In genomic region chr2:2646312-2647051, GRCh38 we compare ENCODE assay signal across 9 cellular contexts.
DNase-seq lines count a peak whose midpoint lies in the region; ATAC-seq and TF ChIP-seq lines count a peak whose summit lies in the region.
"Had no signal": no experiment of that assay in that cellular context is flagged by ENCODE, and none has a peak within 500 bp of the region (broad histone marks: within the 10 kb centered on the region; RNA-seq: fewer than 3 reads in every experiment).

No MANE protein-coding gene starts in this region.

- intact Hi-C loops in Right ventricle myocardium superior (cut with DNase I) = no loop called here

- H3K9me3 ChIP-seq in right atrium auricular region = no peaks in the 10 kb centered on the region
- no peaks in the 10 kb centered on the region for H3K9me3 ChIP-seq in thymus (ENCODE audit: control insufficient read depth)

- no peak for TF ChIP-seq CTCF in right atrium auricular region (IDR thresholded peaks at IDR 0.05)

- DNase-seq in Right ventricle myocardium superior = no peak
- DNase-seq in right atrium auricular region (ENCODE audit: low spot score) = no peak
- DNase-seq in T-helper 1 cell = peak in 3 of 5 donors; percentile 10 to 30 (median 17)
- no peak for DNase-seq in occipital lobe (lab: John Stamatoyannopoulos, UW)
- no peak for DNase-seq in dermis blood vessel endothelial cell
- DNase-seq: C1 segment of cervical spinal cord had no signal

- 33% methylated on average over 8 of the region's 8 CpGs for WGBS in thymus

- H3K27me3 ChIP-seq in right atrium auricular region (no peaks in the 10 kb centered on the region), thymus (ENCODE audit: control insufficient read depth, insufficient read depth) (no peaks in the 10 kb centered on the region)

- H3K27ac ChIP-seq in right atrium auricular region (no peak overlapping the region), thymus (ENCODE audit: low read depth) (peak overlapping the region; percentile 91)

- H3K4me1 ChIP-seq in right atrium auricular region (no peaks in the 10 kb centered on the region), thymus (ENCODE audit: control insufficient read depth, insufficient read depth, low read length) (peaks cover 27% of the 10 kb centered on the region)

- H3K4me3 ChIP-seq in right atrium auricular region = no peak overlapping the region
- no peak overlapping the region for H3K4me3 ChIP-seq in thymus (ENCODE audit: low read length)

- ATAC-seq in Right ventricle myocardium superior (ENCODE audit: poor library complexity) (peak; percentile 62), esophagus mucosa (peak; percentile 60), HG03342 (IDR thresholded peaks at IDR 0.05; ENCODE audit: unreplicated experiment) (no peak)

- H3K36me3 ChIP-seq in right atrium auricular region (no peaks in the 10 kb centered on the region), thymus (ENCODE audit: control insufficient read depth, insufficient read depth) (no peaks in the 10 kb centered on the region)

Comparison
In these comparisons a context has a peak if more than half of its experiments do, and no peak if none do; other contexts are left out.
1. DNase-seq: peak in T-helper 1 cell (3 of 5); none in Right ventricle myocardium superior (single experiment), right atrium auricular region (single experiment), occipital lobe (single experiment) and dermis blood vessel endothelial cell (single experiment).